ENCODE assay signal across 15 cellular contexts in genomic region chr10:120253131-120253530, GRCh38.
DNase-seq lines count a peak whose midpoint lies in the region; ATAC-seq and TF ChIP-seq lines count a peak whose summit lies in the region.
"Had no signal": no experiment of that assay in that cellular context is flagged by ENCODE, and none has a peak within 500 bp of the region (broad histone marks: within the 10 kb centered on the region; RNA-seq: fewer than 3 reads in every experiment).

No MANE protein-coding gene starts in this region.

- WGBS in hepatocyte (ENCODE audit: low lambda C conversion rate, missing lambda C conversion rate), result 65% methylated on average over 3 of the region's 3 CpGs

- DNase-seq in SIG-M5 treated with dmso at 0.1 percent for 504 hours (lab: John Stamatoyannopoulos, UW; ENCODE audit: unreplicated experiment) (peak; percentile 23), SIG-M5 (lab: John Stamatoyannopoulos, UW) (no peak), LoVo (ENCODE audit: low spot score) (peak; percentile 2), hepatocyte (ENCODE audit: low spot score) (no peak), omental fat pad (ENCODE audit: low spot score) (no peak), NCI-H187 (lab: John Stamatoyannopoulos, UW) (no peak), KG1 (lab: John Stamatoyannopoulos, UW) (no peak)
- DNase-seq: C1 segment of cervical spinal cord; CD4-positive, alpha-beta memory T cell; DMS153; GF-D8; HCEC 1CT; HFFc6 had no signal

- TF ChIP-seq CTCF in hepatocyte (IDR thresholded peaks at IDR 0.05; ENCODE audit: poor library complexity) (no peak), omental fat pad (IDR thresholded peaks at IDR 0.05) (no peak)

- no peak for ATAC-seq in omental fat pad (ENCODE audit: low FRiP score)
- ATAC-seq: K562 had no signal

- no peaks in the 10 kb centered on the region for H3K36me3 ChIP-seq in hepatocyte (replicated peaks; ENCODE audit: insufficient read depth, low read depth)

- no peaks in the 10 kb centered on the region for H3K4me1 ChIP-seq in hepatocyte (ENCODE audit: insufficient read depth)

- H3K4me3 ChIP-seq in hepatocyte, result no peak overlapping the region
- H3K4me3 ChIP-seq: K562 had no signal

- no peaks in the 10 kb centered on the region for H3K27me3 ChIP-seq in hepatocyte

- H2AFZ ChIP-seq in hepatocyte, result no peak overlapping the region

- peak overlapping the region; percentile 19 for H3K4me2 ChIP-seq in hepatocyte

- H3K79me2 ChIP-seq in hepatocyte, result no peaks in the 10 kb centered on the region

- H3K9me2 ChIP-seq in hepatocyte (replicated peaks; ENCODE audit: insufficient read depth), result no peaks in the 10 kb centered on the region

- H3K27ac ChIP-seq in hepatocyte, result peak overlapping the region; percentile 39
- H3K27ac ChIP-seq: HL-60 had no signal

- H3K9me3 ChIP-seq in hepatocyte (ENCODE audit: low read depth), result no peaks in the 10 kb centered on the region

- no peaks in the 10 kb centered on the region for H4K20me1 ChIP-seq in hepatocyte (ENCODE audit: insufficient read depth, poor library complexity, severe bottlenecking)

Comparison
In these comparisons a context has a peak if more than half of its experiments do, and no peak if none do; other contexts are left out.
1. DNase-seq: peak in SIG-M5 treated with dmso at 0.1 percent for 504 hours (single experiment) and LoVo (single experiment); none in SIG-M5 (single experiment), hepatocyte (single experiment), omental fat pad (single experiment), NCI-H187 (0 of 2) and KG1 (single experiment).